23 cellular contexts compared by ENCODE assay signal in genomic region chr4:187294861-187295260, GRCh38.
DNase-seq lines count a peak whose midpoint lies in the region; ATAC-seq and TF ChIP-seq lines count a peak whose summit lies in the region.
"Had no signal": no experiment of that assay in that cellular context is flagged by ENCODE, and none has a peak within 500 bp of the region (broad histone marks: within the 10 kb centered on the region; RNA-seq: fewer than 3 reads in every experiment).

No MANE protein-coding gene starts in this region.

- H3K27ac Mint-ChIP-seq in osteocyte (ENCODE audit: unreplicated experiment) (peak overlapping the region; percentile 74), Caco-2 (ENCODE audit: unreplicated experiment) (no peak overlapping the region)
- H3K27ac Mint-ChIP-seq: activated CD8-positive, alpha-beta T cell treated with anti-CD3 and anti-CD28 coated beads, Interleukin-2, amount 10 ng/mL, durations not matched to agents 7 days and 5 days; activated naive CD4-positive, alpha-beta T cell treated with anti-CD3 and anti-CD28 coated beads, Interleukin-2, amount 10 ng/mL, durations not matched to agents 7 days and 5 days; activated T-cell treated with anti-CD3 and anti-CD28 coated beads, Interleukin-2, amount 50 U/mL, for 24 hours; CD8-positive, alpha-beta T cell; stimulated activated memory B cell treated with anti-CD40 and anti-IgM and Interleukin-4, amounts not matched to agents 10 μg/mL and 1 μg/mL and 100 μg/mL, for 72 hours had no signal

- DNase-seq in ELR (ENCODE audit: low read depth) (peak; percentile 48), PC-3 (peak; percentile 91), fibroblast of lung (ENCODE audit: low read depth in 2 of 2) (peak; percentile 3 to 88), osteocyte (ENCODE audit: extremely low spot score, unreplicated experiment) (no peak), Caco-2 (no peak), stomach (no peak), DMS 273 treated with DMSO at 0.1 percent for 48 hours (lab: John Stamatoyannopoulos, UW) (no peak), ACHN (no peak)
- DNase-seq: activated CD8-positive, alpha-beta T cell treated with anti-CD3 and anti-CD28 coated beads, Interleukin-2, amount 10 ng/mL, durations not matched to agents 7 days and 5 days; activated naive CD4-positive, alpha-beta T cell treated with anti-CD3 and anti-CD28 coated beads, Interleukin-2, amount 10 ng/mL, durations not matched to agents 7 days and 5 days; activated T-cell treated with anti-CD3 and anti-CD28 coated beads, Interleukin-2, amount 50 U/mL, for 24 hours; aorta; CD8-positive, alpha-beta T cell; DMS79 treated with DMSO at 0.1 percent for 48 hours; effector memory CD4-positive, alpha-beta T cell; foreskin melanocyte; H7; hypothalamus; NCI-H1105; NCI-H510A had no signal

- H3K4me3 Mint-ChIP-seq in osteocyte (ENCODE audit: unreplicated experiment) (no peak overlapping the region), Caco-2 (ENCODE audit: unreplicated experiment) (no peak overlapping the region)
- H3K4me3 Mint-ChIP-seq: activated CD8-positive, alpha-beta T cell treated with anti-CD3 and anti-CD28 coated beads, Interleukin-2, amount 10 ng/mL, durations not matched to agents 7 days and 5 days; activated naive CD4-positive, alpha-beta T cell treated with anti-CD3 and anti-CD28 coated beads, Interleukin-2, amount 10 ng/mL, durations not matched to agents 7 days and 5 days; activated T-cell treated with anti-CD3 and anti-CD28 coated beads, Interleukin-2, amount 50 U/mL, for 24 hours; CD8-positive, alpha-beta T cell; stimulated activated memory B cell treated with anti-CD40 and anti-IgM and Interleukin-4, amounts not matched to agents 10 μg/mL and 1 μg/mL and 100 μg/mL, for 72 hours had no signal

- H3K27me3 Mint-ChIP-seq in osteocyte (ENCODE audit: unreplicated experiment) = no peaks in the 10 kb centered on the region
- peaks cover 2% of the 10 kb centered on the region for H3K27me3 Mint-ChIP-seq in Caco-2 (ENCODE audit: insufficient read depth, unreplicated experiment)
- H3K27me3 Mint-ChIP-seq: activated naive CD4-positive, alpha-beta T cell treated with anti-CD3 and anti-CD28 coated beads, Interleukin-2, amount 10 ng/mL, durations not matched to agents 7 days and 5 days; activated T-cell treated with anti-CD3 and anti-CD28 coated beads, Interleukin-2, amount 50 U/mL, for 24 hours; stimulated activated memory B cell treated with anti-CD40 and anti-IgM and Interleukin-4, amounts not matched to agents 10 μg/mL and 1 μg/mL and 100 μg/mL, for 72 hours had no signal

- H4K20me1 ChIP-seq in PC-3 (ENCODE audit: low read length) = no peaks in the 10 kb centered on the region
- no peaks in the 10 kb centered on the region for H4K20me1 ChIP-seq in fibroblast of lung (ENCODE audit: control insufficient read depth, extremely low read depth, insufficient read depth, low read length)

- H3K79me2 ChIP-seq in PC-3 (ENCODE audit: low read length) = no peaks in the 10 kb centered on the region
- H3K79me2 ChIP-seq in fibroblast of lung (ENCODE audit: control insufficient read depth, insufficient read depth, low read length) = no peaks in the 10 kb centered on the region

- H3K4me1 Mint-ChIP-seq in osteocyte (ENCODE audit: unreplicated experiment) (peaks cover 39% of the 10 kb centered on the region), Caco-2 (ENCODE audit: low read depth, unreplicated experiment) (no peaks in the 10 kb centered on the region)
- H3K4me1 Mint-ChIP-seq: activated naive CD4-positive, alpha-beta T cell treated with anti-CD3 and anti-CD28 coated beads, Interleukin-2, amount 10 ng/mL, durations not matched to agents 7 days and 5 days; stimulated activated memory B cell treated with anti-CD40 and anti-IgM and Interleukin-4, amounts not matched to agents 10 μg/mL and 1 μg/mL and 100 μg/mL, for 72 hours had no signal

- CTCF ChIA-PET in PC-3 (lab: Charles Lee) = no interaction called here
- CTCF ChIA-PET in Caco-2 (lab: Charles Lee) = no interaction called here

- H3K4me2 ChIP-seq in PC-3 (ENCODE audit: low read length) (no peak overlapping the region), fibroblast of lung (ENCODE audit: extremely low read depth, insufficient read depth, low read length) (no peak overlapping the region)

- no peak for TF ChIP-seq POLR2A in stomach (IDR thresholded peaks at IDR 0.05)

- H3K27me3 ChIP-seq in PC-3 (ENCODE audit: low read length) (no peaks in the 10 kb centered on the region), fibroblast of lung (ENCODE audit: control insufficient read depth, insufficient read depth, low read length) (no peaks in the 10 kb centered on the region), Caco-2 (replicated peaks; ENCODE audit: control insufficient read depth, insufficient read depth, low read length) (no peaks in the 10 kb centered on the region), stomach (no peaks in the 10 kb centered on the region)
- H3K27me3 ChIP-seq: right atrium auricular region had no signal

- H3K9ac ChIP-seq in PC-3 (ENCODE audit: low read length) (no peak overlapping the region), fibroblast of lung (ENCODE audit: insufficient read depth, low read length) (no peak overlapping the region)

- H3K36me3 ChIP-seq in PC-3 (ENCODE audit: low read depth, low read length) (no peaks in the 10 kb centered on the region), fibroblast of lung (ENCODE audit: control insufficient read depth, insufficient read depth, low read length) (no peaks in the 10 kb centered on the region), Caco-2 (ENCODE audit: control insufficient read depth, insufficient read depth, low read length) (no peaks in the 10 kb centered on the region), stomach (no peaks in the 10 kb centered on the region)
- H3K36me3 ChIP-seq: right atrium auricular region had no signal

- 36 to 49% (median 38%) methylated on average over 3 of the region's 3 CpGs for WGBS in stomach, 5 donors

- no peaks in the 10 kb centered on the region for H3F3A ChIP-seq in PC-3 (ENCODE audit: low read length, unreplicated experiment)

- no peaks in the 10 kb centered on the region for H3K9me3 ChIP-seq in PC-3 (ENCODE audit: low read length)
- H3K9me3 ChIP-seq in fibroblast of lung (ENCODE audit: control insufficient read depth, insufficient read depth, low read depth, low read length) = no peaks in the 10 kb centered on the region
- no peaks in the 10 kb centered on the region for H3K9me3 ChIP-seq in Caco-2
- peaks cover 0 to 23% (median 3%) of the 10 kb centered on the region in 4 donors for H3K9me3 ChIP-seq in stomach
- H3K9me3 ChIP-seq: right atrium auricular region had no signal

- H3K27ac ChIP-seq in PC-3 (ENCODE audit: low read length) = peak overlapping the region; percentile 64
- H3K27ac ChIP-seq in fibroblast of lung (ENCODE audit: insufficient read depth, low read length) = no peak overlapping the region
- no peak overlapping the region for H3K27ac ChIP-seq in stomach
- H3K27ac ChIP-seq: right atrium auricular region had no signal

- H2AFZ ChIP-seq in PC-3 (ENCODE audit: low read length) (no peak overlapping the region), fibroblast of lung (ENCODE audit: low read length) (no peak overlapping the region)

- H3K36me3 Mint-ChIP-seq in osteocyte (ENCODE audit: unreplicated experiment) (peaks cover 6% of the 10 kb centered on the region), Caco-2 (ENCODE audit: insufficient read depth, unreplicated experiment) (no peaks in the 10 kb centered on the region)
- H3K36me3 Mint-ChIP-seq: activated naive CD4-positive, alpha-beta T cell treated with anti-CD3 and anti-CD28 coated beads, Interleukin-2, amount 10 ng/mL, durations not matched to agents 7 days and 5 days; CD8-positive, alpha-beta T cell; stimulated activated memory B cell treated with anti-CD40 and anti-IgM and Interleukin-4, amounts not matched to agents 10 μg/mL and 1 μg/mL and 100 μg/mL, for 72 hours had no signal

- peaks cover 19% of the 10 kb centered on the region for H3K9me3 Mint-ChIP-seq in osteocyte (ENCODE audit: unreplicated experiment)
- H3K9me3 Mint-ChIP-seq in Caco-2 (ENCODE audit: unreplicated experiment) = peaks cover 17% of the 10 kb centered on the region

- BruUV-seq in PC-3 (replicated peaks; lab: Mats Ljungman, UMichigan) (no TSS peak), Caco-2 (replicated peaks; lab: Mats Ljungman, UMichigan) (no TSS peak)

- H3K4me3 ChIP-seq in PC-3 (ENCODE audit: low read length) = no peak overlapping the region
- H3K4me3 ChIP-seq in fibroblast of lung (replicated peaks in 1 of 4; ENCODE audit: control extremely low read depth in 1 of 4, insufficient read depth in 1 of 4, low read depth in 3 of 4, low read length in 4 of 4) = no peak overlapping the region
- no peak overlapping the region for H3K4me3 ChIP-seq in Caco-2 (ENCODE audit: low read depth, low read length)
- no peak overlapping the region for H3K4me3 ChIP-seq in stomach
- H3K4me3 ChIP-seq: right atrium auricular region had no signal

- intact Hi-C loops in PC-3 (cut with micrococcal nuclease) (no loop called here), Caco-2 (cut with micrococcal nuclease; ENCODE audit: unreplicated experiment) (no loop called here), stomach (cut with DNase I; ENCODE audit: low total_unique reads) (no loop called here)

- in situ Hi-C loops in ACHN (cut with HindIII; ENCODE audit: low pct_ligation_motif_present, low pct_unique_long_range_greater_than_20kb, low sequenced_read_pairs) = no loop called here

- peaks cover 13% of the 10 kb centered on the region; the same call in 1 of the 2 replicates for H3K4me1 ChIP-seq in PC-3 (ENCODE audit: insufficient read depth, low read length)
- no peaks in the 10 kb centered on the region for H3K4me1 ChIP-seq in fibroblast of lung (ENCODE audit: control insufficient read depth, extremely low read depth, insufficient read depth, low read length)
- no peaks in the 10 kb centered on the region for H3K4me1 ChIP-seq in Caco-2
- H3K4me1 ChIP-seq in stomach = no peaks in the 10 kb centered on the region
- H3K4me1 ChIP-seq: right atrium auricular region had no signal

- TF ChIP-seq CTCF in PC-3 (conservative IDR thresholded peaks at IDR 0.05; ENCODE audit: low read depth, low read length) (no peak), fibroblast of lung (conservative IDR thresholded peaks at IDR 0.05 in 1 of 2, IDR thresholded peaks at IDR 0.05 in 1 of 2; ENCODE audit: low read depth in 1 of 2, low read length in 2 of 2) (no peak), osteocyte (IDR thresholded peaks at IDR 0.05) (no peak), Caco-2 (IDR thresholded peaks at IDR 0.05; ENCODE audit: insufficient read depth in 1 of 2, low read depth in 1 of 2, low read length in 1 of 2, severe bottlenecking in 1 of 2, unreplicated experiment in 1 of 2) (no peak), stomach (IDR thresholded peaks at IDR 0.05) (no peak)

- POLR2A ChIA-PET in PC-3 (lab: Charles Lee; ENCODE audit: unreplicated experiment) (no interaction called here), Caco-2 (lab: Charles Lee) (no interaction called here)

- ATAC-seq in PC-3 = peak; percentile 61
- ATAC-seq: activated CD4-positive, CD25-positive, alpha-beta regulatory T cell treated with anti-CD3 and anti-CD28 coated beads, Interleukin-2, amount 50 U/mL, for 24 hours; activated CD8-positive, alpha-beta T cell treated with anti-CD3 and anti-CD28 coated beads, Interleukin-2, amount 10 ng/mL, durations not matched to agents 7 days and 5 days; CD8-positive, alpha-beta T cell; stimulated activated memory B cell treated with anti-CD40 and anti-IgM and Interleukin-4, amounts not matched to agents 10 μg/mL and 1 μg/mL and 100 μg/mL, for 72 hours had no signal

- no peak for TF ChIP-seq EP300 in stomach (IDR thresholded peaks at IDR 0.05)

- no peaks in the 10 kb centered on the region for H3K9me2 ChIP-seq in PC-3 (replicated peaks; ENCODE audit: low read length)

Comparison
In these comparisons a context has a peak if more than half of its experiments do, and no peak if none do; other contexts are left out.
1. DNase-seq: peak in ELR (single experiment), PC-3 (single experiment) and fibroblast of lung (2 of 2); none in osteocyte (single experiment), Caco-2 (0 of 2), stomach (single experiment), DMS 273 treated with DMSO at 0.1 percent for 48 hours (single experiment) and ACHN (single experiment).